In genomic region chr19:17090501-17091074, GRCh38 we compare ENCODE assay signal across 1 cellular context.
TF ChIP-seq lines count a peak whose summit lies in the region.

No MANE protein-coding gene starts in this region.

TF ChIP-seq in GM12878, 131 proteins besides CTCF, POLR2A, EP300 and RAD21:
- peak; percentile 35; the same call in 1 of the 2 replicates for TF ChIP-seq NFIC (IDR thresholded peaks at IDR 0.05; ENCODE audit: low read depth, low read length)
- 0 out of 2 replicates have a peak, but pooled peaks have one; percentile 43 for TF ChIP-seq FOXM1 (IDR thresholded peaks at IDR 0.05; ENCODE audit: low read depth, low read length)
- TF ChIP-seq, protein P1, sequence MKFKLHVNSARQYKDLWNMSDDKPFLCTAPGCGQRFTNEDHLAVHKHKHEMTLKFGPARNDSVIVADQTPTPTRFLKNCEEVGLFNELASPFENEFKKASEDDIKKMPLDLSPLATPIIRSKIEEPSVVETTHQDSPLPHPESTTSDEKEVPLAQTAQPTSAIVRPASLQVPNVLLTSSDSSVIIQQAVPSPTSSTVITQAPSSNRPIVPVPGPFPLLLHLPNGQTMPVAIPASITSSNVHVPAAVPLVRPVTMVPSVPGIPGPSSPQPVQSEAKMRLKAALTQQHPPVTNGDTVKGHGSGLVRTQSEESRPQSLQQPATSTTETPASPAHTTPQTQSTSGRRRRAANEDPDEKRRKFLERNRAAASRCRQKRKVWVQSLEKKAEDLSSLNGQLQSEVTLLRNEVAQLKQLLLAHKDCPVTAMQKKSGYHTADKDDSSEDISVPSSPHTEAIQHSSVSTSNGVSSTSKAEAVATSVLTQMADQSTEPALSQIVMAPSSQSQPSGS (IDR thresholded peaks at IDR 0.05; ENCODE audit: low read length) = no peak
- TF ChIP-seq SMAD1 (IDR thresholded peaks at IDR 0.05; ENCODE audit: low read depth, partially characterized antibody) = no peak
- no peak for TF ChIP-seq ZNF207 (IDR thresholded peaks at IDR 0.05; ENCODE audit: borderline replicate concordance)
- TF ChIP-seq, protein P2, sequence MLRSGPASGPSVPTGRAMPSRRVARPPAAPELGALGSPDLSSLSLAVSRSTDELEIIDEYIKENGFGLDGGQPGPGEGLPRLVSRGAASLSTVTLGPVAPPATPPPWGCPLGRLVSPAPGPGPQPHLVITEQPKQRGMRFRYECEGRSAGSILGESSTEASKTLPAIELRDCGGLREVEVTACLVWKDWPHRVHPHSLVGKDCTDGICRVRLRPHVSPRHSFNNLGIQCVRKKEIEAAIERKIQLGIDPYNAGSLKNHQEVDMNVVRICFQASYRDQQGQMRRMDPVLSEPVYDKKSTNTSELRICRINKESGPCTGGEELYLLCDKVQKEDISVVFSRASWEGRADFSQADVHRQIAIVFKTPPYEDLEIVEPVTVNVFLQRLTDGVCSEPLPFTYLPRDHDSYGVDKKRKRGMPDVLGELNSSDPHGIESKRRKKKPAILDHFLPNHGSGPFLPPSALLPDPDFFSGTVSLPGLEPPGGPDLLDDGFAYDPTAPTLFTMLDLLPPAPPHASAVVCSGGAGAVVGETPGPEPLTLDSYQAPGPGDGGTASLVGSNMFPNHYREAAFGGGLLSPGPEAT (IDR thresholded peaks at IDR 0.05; ENCODE audit: low read depth) = 0 out of 2 replicates have a peak, but pooled peaks have one; percentile 21
- peak; percentile 23 for TF ChIP-seq KLF5 (IDR thresholded peaks at IDR 0.05; ENCODE audit: partially characterized antibody)
- TF ChIP-seq SMAD5 (IDR thresholded peaks at IDR 0.05; ENCODE audit: low read depth) = no peak
- 0 out of 2 replicates have a peak, but pooled peaks have one; percentile 29 for TF ChIP-seq CBX5 (IDR thresholded peaks at IDR 0.05; ENCODE audit: low read depth)
- peak; percentile 68 for TF ChIP-seq EED (IDR thresholded peaks at IDR 0.05; ENCODE audit: low read depth)
- TF ChIP-seq, protein P3, sequence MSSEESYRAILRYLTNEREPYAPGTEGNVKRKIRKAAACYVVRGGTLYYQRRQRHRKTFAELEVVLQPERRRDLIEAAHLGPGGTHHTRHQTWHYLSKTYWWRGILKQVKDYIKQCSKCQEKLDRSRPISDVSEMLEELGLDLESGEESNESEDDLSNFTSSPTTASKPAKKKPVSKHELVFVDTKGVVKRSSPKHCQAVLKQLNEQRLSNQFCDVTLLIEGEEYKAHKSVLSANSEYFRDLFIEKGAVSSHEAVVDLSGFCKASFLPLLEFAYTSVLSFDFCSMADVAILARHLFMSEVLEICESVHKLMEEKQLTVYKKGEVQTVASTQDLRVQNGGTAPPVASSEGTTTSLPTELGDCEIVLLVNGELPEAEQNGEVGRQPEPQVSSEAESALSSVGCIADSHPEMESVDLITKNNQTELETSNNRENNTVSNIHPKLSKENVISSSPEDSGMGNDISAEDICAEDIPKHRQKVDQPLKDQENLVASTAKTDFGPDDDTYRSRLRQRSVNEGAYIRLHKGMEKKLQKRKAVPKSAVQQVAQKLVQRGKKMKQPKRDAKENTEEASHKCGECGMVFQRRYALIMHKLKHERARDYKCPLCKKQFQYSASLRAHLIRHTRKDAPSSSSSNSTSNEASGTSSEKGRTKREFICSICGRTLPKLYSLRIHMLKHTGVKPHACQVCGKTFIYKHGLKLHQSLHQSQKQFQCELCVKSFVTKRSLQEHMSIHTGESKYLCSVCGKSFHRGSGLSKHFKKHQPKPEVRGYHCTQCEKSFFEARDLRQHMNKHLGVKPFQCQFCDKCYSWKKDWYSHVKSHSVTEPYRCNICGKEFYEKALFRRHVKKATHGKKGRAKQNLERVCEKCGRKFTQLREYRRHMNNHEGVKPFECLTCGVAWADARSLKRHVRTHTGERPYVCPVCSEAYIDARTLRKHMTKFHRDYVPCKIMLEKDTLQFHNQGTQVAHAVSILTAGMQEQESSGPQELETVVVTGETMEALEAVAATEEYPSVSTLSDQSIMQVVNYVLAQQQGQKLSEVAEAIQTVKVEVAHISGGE (CRISPR knock-in tag; IDR thresholded peaks at IDR 0.05) = no peak
- TF ChIP-seq, protein P4, sequence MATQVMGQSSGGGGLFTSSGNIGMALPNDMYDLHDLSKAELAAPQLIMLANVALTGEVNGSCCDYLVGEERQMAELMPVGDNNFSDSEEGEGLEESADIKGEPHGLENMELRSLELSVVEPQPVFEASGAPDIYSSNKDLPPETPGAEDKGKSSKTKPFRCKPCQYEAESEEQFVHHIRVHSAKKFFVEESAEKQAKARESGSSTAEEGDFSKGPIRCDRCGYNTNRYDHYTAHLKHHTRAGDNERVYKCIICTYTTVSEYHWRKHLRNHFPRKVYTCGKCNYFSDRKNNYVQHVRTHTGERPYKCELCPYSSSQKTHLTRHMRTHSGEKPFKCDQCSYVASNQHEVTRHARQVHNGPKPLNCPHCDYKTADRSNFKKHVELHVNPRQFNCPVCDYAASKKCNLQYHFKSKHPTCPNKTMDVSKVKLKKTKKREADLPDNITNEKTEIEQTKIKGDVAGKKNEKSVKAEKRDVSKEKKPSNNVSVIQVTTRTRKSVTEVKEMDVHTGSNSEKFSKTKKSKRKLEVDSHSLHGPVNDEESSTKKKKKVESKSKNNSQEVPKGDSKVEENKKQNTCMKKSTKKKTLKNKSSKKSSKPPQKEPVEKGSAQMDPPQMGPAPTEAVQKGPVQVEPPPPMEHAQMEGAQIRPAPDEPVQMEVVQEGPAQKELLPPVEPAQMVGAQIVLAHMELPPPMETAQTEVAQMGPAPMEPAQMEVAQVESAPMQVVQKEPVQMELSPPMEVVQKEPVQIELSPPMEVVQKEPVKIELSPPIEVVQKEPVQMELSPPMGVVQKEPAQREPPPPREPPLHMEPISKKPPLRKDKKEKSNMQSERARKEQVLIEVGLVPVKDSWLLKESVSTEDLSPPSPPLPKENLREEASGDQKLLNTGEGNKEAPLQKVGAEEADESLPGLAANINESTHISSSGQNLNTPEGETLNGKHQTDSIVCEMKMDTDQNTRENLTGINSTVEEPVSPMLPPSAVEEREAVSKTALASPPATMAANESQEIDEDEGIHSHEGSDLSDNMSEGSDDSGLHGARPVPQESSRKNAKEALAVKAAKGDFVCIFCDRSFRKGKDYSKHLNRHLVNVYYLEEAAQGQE (IDR thresholded peaks at IDR 0.05; ENCODE audit: low read depth, low read length) = no peak
- no peak for TF ChIP-seq MXI1 (IDR thresholded peaks at IDR 0.05; ENCODE audit: low read depth, low read length)
- 0 out of 4 replicates have a peak, but pooled peaks of 1 of the 2 experiments have one; percentile 11 for TF ChIP-seq IKZF2 (IDR thresholded peaks at IDR 0.05)
- TF ChIP-seq GABPA (IDR thresholded peaks at IDR 0.05; ENCODE audit: low read depth) = no peak
- no peak; the same call in 1 of the 2 replicates for TF ChIP-seq RAD51 (IDR thresholded peaks at IDR 0.05)
- peak in 1 of 2 experiments; percentile 62; a peak in 1 of 3 replicates for TF ChIP-seq EGR1 (IDR thresholded peaks at IDR 0.05; ENCODE audit: borderline replicate concordance in 1 of 2, low read depth in 2 of 2, low read length in 2 of 2)
